In the genomic region with DNA sequence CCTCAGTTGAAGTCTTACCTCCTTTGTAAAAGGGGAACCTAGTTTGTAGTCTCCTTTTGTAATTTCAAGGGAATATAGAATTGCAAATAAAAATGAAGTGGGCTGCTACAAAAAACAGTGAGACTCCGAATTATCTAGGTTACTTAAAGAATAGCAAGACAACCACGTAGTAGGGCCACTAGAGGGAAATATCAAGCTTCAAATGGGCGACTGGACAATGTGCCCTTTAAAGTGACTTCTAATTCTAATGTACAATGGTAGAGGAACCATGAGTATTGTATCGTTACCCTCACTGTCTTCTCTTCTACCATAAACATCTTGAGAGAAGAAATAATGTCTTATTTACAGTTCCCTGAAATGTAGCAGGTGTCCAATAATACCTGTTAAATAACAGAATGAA, we compare ENCODE assay signal across 14 cellular contexts. TPM values are rescaled to one million over a fixed set of nuclear protein-coding genes. Genes with fewer than 3 reads are reported as not detected.
"Had no signal": no experiment of that assay in that cellular context is flagged by ENCODE, and none has a peak within 500 bp of the region (broad histone marks: within the 10 kb centered on the region; RNA-seq: fewer than 3 reads in every experiment).

No MANE protein-coding gene starts in this region.

- H3K36me3 ChIP-seq: esophagus squamous epithelium, prostate gland, thyroid gland had no signal

- H3K27ac Mint-ChIP-seq: activated naive CD8-positive, alpha-beta T cell treated with anti-CD3 and anti-CD28 coated beads for 36 hours; activated T-helper 17 cell treated with anti-CD3 and anti-CD28 coated beads, Interleukin-2, amount 50 U/mL, for 72 hours; naive thymus-derived CD4-positive, alpha-beta T cell had no signal

- H3K27me3 Mint-ChIP-seq: activated naive CD8-positive, alpha-beta T cell treated with anti-CD3 and anti-CD28 coated beads for 36 hours; activated T-helper 17 cell treated with anti-CD3 and anti-CD28 coated beads, Interleukin-2, amount 50 U/mL, for 72 hours had no signal

- H3K9me3 ChIP-seq: esophagus squamous epithelium, prostate gland, thyroid gland had no signal

- H3K36me3 Mint-ChIP-seq: activated naive CD8-positive, alpha-beta T cell treated with anti-CD3 and anti-CD28 coated beads for 36 hours had no signal

- H3K4me1 ChIP-seq: prostate gland, thyroid gland had no signal

- H3K4me3 ChIP-seq: esophagus squamous epithelium, prostate gland, thyroid gland had no signal

- ATAC-seq: activated T-helper 17 cell treated with anti-CD3 and anti-CD28 coated beads, Interleukin-2, amount 50 U/mL, for 72 hours; naive thymus-derived CD4-positive, alpha-beta T cell; right cardiac atrium had no signal

- H3K27me3 ChIP-seq: esophagus squamous epithelium, thyroid gland had no signal

- H3K4me3 Mint-ChIP-seq: activated naive CD8-positive, alpha-beta T cell treated with anti-CD3 and anti-CD28 coated beads for 36 hours; activated T-helper 17 cell treated with anti-CD3 and anti-CD28 coated beads, Interleukin-2, amount 50 U/mL, for 72 hours; naive thymus-derived CD4-positive, alpha-beta T cell had no signal

- H3K27ac ChIP-seq: esophagus squamous epithelium, prostate gland, thyroid gland had no signal

- H3K9me3 Mint-ChIP-seq: activated naive CD8-positive, alpha-beta T cell treated with anti-CD3 and anti-CD28 coated beads for 36 hours; activated T-helper 17 cell treated with anti-CD3 and anti-CD28 coated beads, Interleukin-2, amount 50 U/mL, for 72 hours; naive thymus-derived CD4-positive, alpha-beta T cell had no signal

- DNase-seq: activated CD4-positive, CD25-positive, alpha-beta regulatory T cell treated with anti-CD3 and anti-CD28 coated beads, Interleukin-2, amount 50 U/mL, for 72 hours; activated naive CD4-positive, alpha-beta T cell; activated naive CD8-positive, alpha-beta T cell treated with anti-CD3 and anti-CD28 coated beads for 36 hours; amniotic stem cell; effector CD4-positive, alpha-beta T cell; esophagus squamous epithelium; mesenchymal stem cell; naive thymus-derived CD4-positive, alpha-beta T cell; right cardiac atrium; stimulated activated CD4-positive, alpha-beta T cell treated with anti-CD3 and anti-CD28 coated beads, Interleukin-2, amount 100 ng/mL, for 24 hours; stimulated activated naive CD4-positive, alpha-beta T cell treated with Interleukin-2 at 50 U/mL for 16 hours; thyroid gland had no signal

RNA-seq across cellular contexts. Expression of gene TP63, which starts 56.3 kb away (rescaled TPM):
- total RNA-seq: activated naive CD8-positive, alpha-beta T cell treated with anti-CD3 and anti-CD28 coated beads for 36 hours had no signal
- polyA plus RNA-seq: naive thymus-derived CD4-positive, alpha-beta T cell had no signal
